10 cellular contexts compared by ENCODE assay signal in genomic region chr1:2415801-2416208, GRCh38. TPM values are rescaled to one million over a fixed set of nuclear protein-coding genes. Genes with fewer than 3 reads are reported as not detected.
DNase-seq lines count a peak whose midpoint lies in the region; ATAC-seq and TF ChIP-seq lines count a peak whose summit lies in the region.
"Had no signal": no experiment of that assay in that cellular context is flagged by ENCODE, and none has a peak within 500 bp of the region (broad histone marks: within the 10 kb centered on the region; RNA-seq: fewer than 3 reads in every experiment).

No MANE protein-coding gene starts in this region.

- no peaks in the 10 kb centered on the region for H3K9me3 Mint-ChIP-seq in activated T-helper 2 cell treated with anti-CD3 and anti-CD28 coated beads, Interferon-gamma antibody, Interleukin-2, Interleukin-4, amounts not matched to agents 10 μg/mL and 5 μg/mL and 100 μg/mL, durations not matched to agents 14 hours and 24 hours and 36 hours

- peak overlapping the region in 7 of 8 donors; percentile 9 to 88 (median 59) for H3K27ac ChIP-seq in spleen

- no peaks in the 10 kb centered on the region for H3K36me3 ChIP-seq in spleen

- 24 to 40% (median 29%) methylated on average over 13 to 19 of the region's 19 CpGs for WGBS in spleen, 5 donors

- DNase-seq in DMS79 (lab: John Stamatoyannopoulos, UW) (peak; percentile 15), NCI-H510A treated with DMSO at 0.1 percent for 48 hours (lab: John Stamatoyannopoulos, UW) (peak; percentile 87), spleen (peak; percentile 89), GF-D8 (lab: John Stamatoyannopoulos, UW) (no peak), NCI-H446 treated with DMSO at 0.1 percent for 48 hours (lab: John Stamatoyannopoulos, UW) (no peak), omental fat pad (ENCODE audit: low spot score) (no peak)
- peak; percentile 40 for DNase-seq in activated T-helper 2 cell treated with anti-CD3 and anti-CD28 coated beads, Interferon-gamma antibody, Interleukin-2, Interleukin-4, amounts not matched to agents 10 μg/mL and 5 μg/mL and 100 μg/mL, durations not matched to agents 14 hours and 24 hours and 36 hours (ENCODE audit: low spot score)
- DNase-seq: head of caudate nucleus, NCI-H2081 treated with DMSO at 0.1 percent for 48 hours had no signal

- peaks cover 29 to 66% (median 52%) of the 10 kb centered on the region in 6 donors for H3K4me1 ChIP-seq in spleen

- H3K4me1 Mint-ChIP-seq in activated T-helper 2 cell treated with anti-CD3 and anti-CD28 coated beads, Interferon-gamma antibody, Interleukin-2, Interleukin-4, amounts not matched to agents 10 μg/mL and 5 μg/mL and 100 μg/mL, durations not matched to agents 14 hours and 24 hours and 36 hours (ENCODE audit: low read depth): peaks cover 24% of the 10 kb centered on the region

- H3K9me3 ChIP-seq in spleen: no peaks in the 10 kb centered on the region

- ATAC-seq in HG03520 (IDR thresholded peaks at IDR 0.05; ENCODE audit: unreplicated experiment) (no peak), omental fat pad (ENCODE audit: low FRiP score) (no peak)

- peak overlapping the region; percentile 12 to 69 (median 38) for H3K4me3 ChIP-seq in spleen

- H3K27ac Mint-ChIP-seq in activated T-helper 2 cell treated with anti-CD3 and anti-CD28 coated beads, Interferon-gamma antibody, Interleukin-2, Interleukin-4, amounts not matched to agents 10 μg/mL and 5 μg/mL and 100 μg/mL, durations not matched to agents 14 hours and 24 hours and 36 hours: peak overlapping the region; percentile 85

- no peak for TF ChIP-seq POLR2A in spleen (IDR thresholded peaks at IDR 0.05)

- TF ChIP-seq CTCF in spleen (IDR thresholded peaks at IDR 0.05 in 8 of 11, conservative IDR thresholded peaks at IDR 0.05 in 3 of 11) (peak in 1 of 11 experiments; percentile 15), omental fat pad (IDR thresholded peaks at IDR 0.05) (no peak)

- intact Hi-C loops in activated T-helper 2 cell treated with anti-CD3 and anti-CD28 coated beads, Interferon-gamma antibody, Interleukin-2, Interleukin-4, amounts not matched to agents 10 μg/mL and 5 μg/mL and 100 μg/mL, durations not matched to agents 14 hours and 24 hours and 36 hours (cut with micrococcal nuclease): loop anchor here (1.0 to 10.0 kb wide), 3 partner anchors 8 to 371 kb away; no protein-coding TSS in a partner anchor
- intact Hi-C loops in spleen (cut with DNase I; ENCODE audit: low total_unique reads): loop anchor here (5.0 kb wide), 1 partner anchor 371 kb away; no protein-coding TSS in a partner anchor

- no peaks in the 10 kb centered on the region for H3K36me3 Mint-ChIP-seq in activated T-helper 2 cell treated with anti-CD3 and anti-CD28 coated beads, Interferon-gamma antibody, Interleukin-2, Interleukin-4, amounts not matched to agents 10 μg/mL and 5 μg/mL and 100 μg/mL, durations not matched to agents 14 hours and 24 hours and 36 hours (ENCODE audit: low read depth)

- no peaks in the 10 kb centered on the region for H3K27me3 Mint-ChIP-seq in activated T-helper 2 cell treated with anti-CD3 and anti-CD28 coated beads, Interferon-gamma antibody, Interleukin-2, Interleukin-4, amounts not matched to agents 10 μg/mL and 5 μg/mL and 100 μg/mL, durations not matched to agents 14 hours and 24 hours and 36 hours (ENCODE audit: low read depth)

- peaks cover 0 to 58% (median 9%) of the 10 kb centered on the region in 7 donors for H3K27me3 ChIP-seq in spleen (replicated peaks in 1 of 7)

- H3K4me3 Mint-ChIP-seq in activated T-helper 2 cell treated with anti-CD3 and anti-CD28 coated beads, Interferon-gamma antibody, Interleukin-2, Interleukin-4, amounts not matched to agents 10 μg/mL and 5 μg/mL and 100 μg/mL, durations not matched to agents 14 hours and 24 hours and 36 hours (ENCODE audit: low read depth): peak overlapping the region; percentile 76

RNA-seq across cellular contexts. Expression of gene PEX10, which starts 3.4 kb away (rescaled TPM):
- total RNA-seq in activated T-helper 2 cell treated with anti-CD3 and anti-CD28 coated beads, Interferon-gamma antibody, Interleukin-2, Interleukin-4, amounts not matched to agents 10 μg/mL and 5 μg/mL and 100 μg/mL, durations not matched to agents 14 hours and 24 hours and 36 hours: 17.6 and 18.2 TPM in 2 replicates
- total RNA-seq in spleen (10 to 100 TPM; 10.2 to 18.9 (median 16.3) TPM), omental fat pad (10 to 100 TPM; 20.8 to 33.3 (median 23.9) TPM)
- polyA plus RNA-seq in spleen: 10 to 100 TPM; 12.5 to 19.1 (median 13.0) TPM

RNA-seq across cellular contexts. Expression of gene RER1, which starts 24.2 kb away (rescaled TPM):
- 142 and 144 TPM in 2 replicates for total RNA-seq in activated T-helper 2 cell treated with anti-CD3 and anti-CD28 coated beads, Interferon-gamma antibody, Interleukin-2, Interleukin-4, amounts not matched to agents 10 μg/mL and 5 μg/mL and 100 μg/mL, durations not matched to agents 14 hours and 24 hours and 36 hours
- 100 to 1,000 TPM in 3 of 7 donors, 10 to 100 TPM in 4; 70.1 to 131 (median 91.8) TPM for total RNA-seq in spleen
- polyA plus RNA-seq in spleen: 10 to 100 TPM; 51.1 to 77.0 (median 68.7) TPM
- total RNA-seq in omental fat pad: 10 to 100 TPM; 59.4 to 91.7 (median 72.7) TPM

RNA-seq across cellular contexts. Expression of gene MORN1, which starts 24.5 kb away (rescaled TPM):
- total RNA-seq in activated T-helper 2 cell treated with anti-CD3 and anti-CD28 coated beads, Interferon-gamma antibody, Interleukin-2, Interleukin-4, amounts not matched to agents 10 μg/mL and 5 μg/mL and 100 μg/mL, durations not matched to agents 14 hours and 24 hours and 36 hours: 7.5 and 8.0 TPM in 2 replicates
- total RNA-seq in spleen: 10 to 100 TPM in 2 of 7 donors, 1 to 10 TPM in 5; 5.9 to 13.5 (median 8.4) TPM
- polyA plus RNA-seq in spleen: 1 to 10 TPM; 1.9 to 5.8 (median 2.2) TPM
- total RNA-seq in omental fat pad: 1 to 10 TPM; 4.0 to 9.1 (median 6.4) TPM

Comparison
In these comparisons a context has a peak if more than half of its experiments do, and no peak if none do; other contexts are left out.
1. DNase-seq: peak in DMS79 (single experiment), NCI-H510A treated with DMSO at 0.1 percent for 48 hours (single experiment), activated T-helper 2 cell treated with anti-CD3 and anti-CD28 coated beads, Interferon-gamma antibody, Interleukin-2, Interleukin-4, amounts not matched to agents 10 μg/mL and 5 μg/mL and 100 μg/mL, durations not matched to agents 14 hours and 24 hours and 36 hours (single experiment) and spleen (single experiment); none in GF-D8 (single experiment), NCI-H446 treated with DMSO at 0.1 percent for 48 hours (single experiment) and omental fat pad (single experiment).